In genomic region chr1:167819849-167820683, GRCh38 we compare ENCODE assay signal across 8 cellular contexts.
DNase-seq lines count a peak whose midpoint lies in the region; ATAC-seq and TF ChIP-seq lines count a peak whose summit lies in the region.

No MANE protein-coding gene starts in this region.

- H3K27ac ChIP-seq in fibroblast of lung (ENCODE audit: insufficient read depth, low read length) (peak overlapping the region; percentile 83), tibial nerve (peak overlapping the region in 3 of 4 donors; percentile 25 to 81 (median 65))

- peak overlapping the region; percentile 20 for H3K4me3 ChIP-seq in MG63
- peak overlapping the region in 3 of 4 experiments; percentile 7 to 44 (median 39) for H3K4me3 ChIP-seq in fibroblast of lung (replicated peaks in 1 of 4; ENCODE audit: control extremely low read depth in 1 of 4, insufficient read depth in 1 of 4, low read depth in 3 of 4, low read length in 4 of 4)
- peak overlapping the region; percentile 19 to 53 (median 30) for H3K4me3 ChIP-seq in tibial nerve

- no peaks in the 10 kb centered on the region for H3K79me2 ChIP-seq in fibroblast of lung (ENCODE audit: control insufficient read depth, insufficient read depth, low read length)

- 11 to 13% methylated on average over 31 to 35 of the region's 35 CpGs for WGBS in tibial nerve, 2 donors

- no peaks in the 10 kb centered on the region for H3K36me3 ChIP-seq in MG63
- no peaks in the 10 kb centered on the region for H3K36me3 ChIP-seq in fibroblast of lung (ENCODE audit: control insufficient read depth, insufficient read depth, low read length)
- no peaks in the 10 kb centered on the region for H3K36me3 ChIP-seq in tibial nerve

- H3K4me2 ChIP-seq in fibroblast of lung (ENCODE audit: extremely low read depth, insufficient read depth, low read length), result peak overlapping the region; percentile 72

- H3K27me3 ChIP-seq in MG63 (no peaks in the 10 kb centered on the region), fibroblast of lung (ENCODE audit: control insufficient read depth, insufficient read depth, low read length) (no peaks in the 10 kb centered on the region), tibial nerve (no peaks in the 10 kb centered on the region)

- DNase-seq in AG08395 (ENCODE audit: low spot score) (peak; percentile 94), MG63 (peak; percentile 98), fibroblast of lung (ENCODE audit: low read depth in 2 of 2) (peak; percentile 89 to 96), mucosa of gallbladder (ENCODE audit: low spot score) (peak; percentile 70), tibial nerve (ENCODE audit: low spot score in 2 of 2) (peak; percentile 28 to 31), activated gamma-delta T cell treated with Interleukin-2 at 50 U/mL for 16 hours (no peak)
- peak; percentile 16 for DNase-seq in activated CD8-positive, alpha-beta memory T cell treated with anti-CD3 and anti-CD28 coated beads, Interleukin-2, amount 50 U/mL, for 4 hours

- peak overlapping the region; percentile 65 for H3K9ac ChIP-seq in fibroblast of lung (ENCODE audit: insufficient read depth, low read length)

- TF ChIP-seq EP300 in tibial nerve (IDR thresholded peaks at IDR 0.05), result peak in 1 of 2 donors; percentile 70

- H4K20me1 ChIP-seq in fibroblast of lung (ENCODE audit: control insufficient read depth, extremely low read depth, insufficient read depth, low read length), result no peaks in the 10 kb centered on the region

- TF ChIP-seq POLR2A in tibial nerve (IDR thresholded peaks at IDR 0.05), result no peak

- H3K9me3 ChIP-seq in MG63 (peaks cover 5% of the 10 kb centered on the region; the same call in 1 of the 2 replicates), fibroblast of lung (ENCODE audit: control insufficient read depth, insufficient read depth, low read depth, low read length) (no peaks in the 10 kb centered on the region), tibial nerve (peaks cover 0 to 8% (median 2%) of the 10 kb centered on the region in 4 donors)

- no peak for TF ChIP-seq CTCF in fibroblast of lung (conservative IDR thresholded peaks at IDR 0.05 in 1 of 2, IDR thresholded peaks at IDR 0.05 in 1 of 2; ENCODE audit: low read depth in 1 of 2, low read length in 2 of 2)
- TF ChIP-seq CTCF in tibial nerve (IDR thresholded peaks at IDR 0.05), result no peak

- ATAC-seq in GM19328 (IDR thresholded peaks at IDR 0.05; ENCODE audit: unreplicated experiment), result peak; percentile 57

- H2AFZ ChIP-seq in fibroblast of lung (ENCODE audit: low read length), result no peak overlapping the region

- H3K4me1 ChIP-seq in fibroblast of lung (ENCODE audit: control insufficient read depth, extremely low read depth, insufficient read depth, low read length) (no peaks in the 10 kb centered on the region), tibial nerve (peaks cover 0 to 13% (median 2%) of the 10 kb centered on the region in 4 donors)
